30 cellular contexts compared by ENCODE assay signal in the genomic region with DNA sequence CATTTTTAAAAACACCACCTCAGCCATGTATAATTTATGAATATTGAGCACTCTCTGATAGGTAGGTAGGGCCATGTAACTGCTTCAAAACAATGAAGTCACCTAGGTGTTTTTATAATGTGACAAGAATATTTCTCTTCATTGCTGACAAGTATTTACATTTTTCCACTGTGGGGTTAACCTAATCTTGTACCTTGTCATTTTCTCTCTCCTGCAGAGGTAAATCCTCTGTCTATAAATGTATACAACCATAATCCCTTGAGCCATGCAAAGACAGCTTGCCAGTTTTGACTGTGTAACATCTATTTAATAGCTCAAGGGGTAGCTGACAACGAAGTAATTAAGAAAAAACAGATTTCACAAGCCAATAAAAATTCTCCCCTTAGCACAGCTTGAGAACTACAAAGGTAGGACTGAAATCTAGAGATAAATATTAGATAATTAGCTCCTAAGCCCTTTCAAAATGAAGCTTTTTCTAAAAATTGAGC.
"Had no signal": no experiment of that assay in that cellular context is flagged by ENCODE, and none has a peak within 500 bp of the region (broad histone marks: within the 10 kb centered on the region; RNA-seq: fewer than 3 reads in every experiment).

No MANE protein-coding gene starts in this region.

- H3K27me3 ChIP-seq: pancreas, suprapubic skin, tibial artery, upper lobe of right lung had no signal

- H3K9me3 ChIP-seq: left ventricle myocardium inferior, mucosa of descending colon, pancreas, prostate gland, suprapubic skin, thoracic aorta, tibial artery, upper lobe of right lung had no signal

- ATAC-seq: mucosa of descending colon; naive thymus-derived CD4-positive, alpha-beta T cell; natural killer cell treated with Interleukin-12 subunit alpha and Interleukin-12 subunit beta and Interleukin-15 and Interleukin-18, amount 100 ng/mL, for 72 hours; pancreas; right cardiac atrium; sciatic nerve; stimulated activated effector memory CD8-positive, alpha-beta T cell treated with anti-CD3 and anti-CD28 coated beads, Interleukin-12 subunit alpha, Interleukin-12 subunit beta, amount 100 ng/mL, for 72 hours; upper lobe of right lung had no signal

- H3K9me3 Mint-ChIP-seq: immature natural killer cell; natural killer cell treated with Interleukin-12 subunit alpha and Interleukin-12 subunit beta and Interleukin-15 and Interleukin-18, amount 100 ng/mL, for 72 hours; neural crest cell; stimulated activated effector memory CD8-positive, alpha-beta T cell treated with anti-CD3 and anti-CD28 coated beads, Interleukin-12 subunit alpha, Interleukin-12 subunit beta, amount 100 ng/mL, for 72 hours; stimulated activated naive CD8-positive, alpha-beta T cell treated with anti-CD3 and anti-CD28 coated beads, Interleukin-15, Interleukin-2, amounts not matched to agents 100 ng/mL and 50 ng/mL, for 24 hours had no signal

- H3K36me3 ChIP-seq: left ventricle myocardium inferior, pancreas, prostate gland, suprapubic skin, thoracic aorta, tibial artery, upper lobe of right lung had no signal

- H3K4me3 ChIP-seq: left ventricle myocardium inferior, lung, mucosa of descending colon, pancreas, prostate gland, skin epidermis, suprapubic skin, thoracic aorta, tibial artery, upper lobe of right lung had no signal

- DNase-seq: hypothalamus; immature natural killer cell; left ventricle myocardium inferior; mesendoderm; midbrain; mucosa of descending colon; naive thymus-derived CD4-positive, alpha-beta T cell; nucleus accumbens; pancreas; posterior cingulate gyrus; retina; right cardiac atrium; stimulated activated CD4-positive, alpha-beta T cell treated with anti-CD3 and anti-CD28 coated beads, Interleukin-12 subunit alpha, Interleukin-12 subunit beta, amount 100 ng/mL, for 4 hours; stimulated activated CD4-positive, alpha-beta T cell treated with anti-CD3 and anti-CD28 coated beads, Interleukin-15, amount 100 ng/mL, for 24 hours; stimulated activated CD4-positive, alpha-beta T cell treated with anti-CD3 and anti-CD28 coated beads, Interleukin-2, amount 100 ng/mL, for 24 hours; stimulated activated CD4-positive, alpha-beta T cell treated with anti-CD3 and anti-CD28 coated beads, Interleukin-4, amount 100 ng/mL, for 24 hours; stimulated activated naive CD4-positive, alpha-beta T cell; tibial artery; trophoblast cell; upper lobe of right lung had no signal

- H3K4me1 Mint-ChIP-seq: immature natural killer cell, neural crest cell had no signal

- H3K4me1 ChIP-seq: left ventricle myocardium inferior, pancreas, prostate gland, suprapubic skin, tibial artery, upper lobe of right lung had no signal

- H3K4me3 Mint-ChIP-seq: immature natural killer cell; naive thymus-derived CD4-positive, alpha-beta T cell; natural killer cell treated with Interleukin-12 subunit alpha and Interleukin-12 subunit beta and Interleukin-15 and Interleukin-18, amount 100 ng/mL, for 72 hours; neural crest cell; stimulated activated effector memory CD8-positive, alpha-beta T cell treated with anti-CD3 and anti-CD28 coated beads, Interleukin-12 subunit alpha, Interleukin-12 subunit beta, amount 100 ng/mL, for 72 hours; stimulated activated naive CD8-positive, alpha-beta T cell treated with anti-CD3 and anti-CD28 coated beads, Interleukin-15, Interleukin-2, amounts not matched to agents 100 ng/mL and 50 ng/mL, for 24 hours had no signal

- H3K27ac Mint-ChIP-seq: immature natural killer cell; naive thymus-derived CD4-positive, alpha-beta T cell; natural killer cell treated with Interleukin-12 subunit alpha and Interleukin-12 subunit beta and Interleukin-15 and Interleukin-18, amount 100 ng/mL, for 72 hours; stimulated activated effector memory CD8-positive, alpha-beta T cell treated with anti-CD3 and anti-CD28 coated beads, Interleukin-12 subunit alpha, Interleukin-12 subunit beta, amount 100 ng/mL, for 72 hours; stimulated activated naive CD8-positive, alpha-beta T cell treated with anti-CD3 and anti-CD28 coated beads, Interleukin-15, Interleukin-2, amounts not matched to agents 100 ng/mL and 50 ng/mL, for 24 hours had no signal

- H3K27ac ChIP-seq: left ventricle myocardium inferior, pancreas, prostate gland, skin epidermis, suprapubic skin, thoracic aorta, tibial artery, upper lobe of right lung had no signal

- H3K36me3 Mint-ChIP-seq: immature natural killer cell; naive thymus-derived CD4-positive, alpha-beta T cell; natural killer cell treated with Interleukin-12 subunit alpha and Interleukin-12 subunit beta and Interleukin-15 and Interleukin-18, amount 100 ng/mL, for 72 hours; stimulated activated effector memory CD8-positive, alpha-beta T cell treated with anti-CD3 and anti-CD28 coated beads, Interleukin-12 subunit alpha, Interleukin-12 subunit beta, amount 100 ng/mL, for 72 hours had no signal
